8 cellular contexts compared by ENCODE assay signal in the genomic region with DNA sequence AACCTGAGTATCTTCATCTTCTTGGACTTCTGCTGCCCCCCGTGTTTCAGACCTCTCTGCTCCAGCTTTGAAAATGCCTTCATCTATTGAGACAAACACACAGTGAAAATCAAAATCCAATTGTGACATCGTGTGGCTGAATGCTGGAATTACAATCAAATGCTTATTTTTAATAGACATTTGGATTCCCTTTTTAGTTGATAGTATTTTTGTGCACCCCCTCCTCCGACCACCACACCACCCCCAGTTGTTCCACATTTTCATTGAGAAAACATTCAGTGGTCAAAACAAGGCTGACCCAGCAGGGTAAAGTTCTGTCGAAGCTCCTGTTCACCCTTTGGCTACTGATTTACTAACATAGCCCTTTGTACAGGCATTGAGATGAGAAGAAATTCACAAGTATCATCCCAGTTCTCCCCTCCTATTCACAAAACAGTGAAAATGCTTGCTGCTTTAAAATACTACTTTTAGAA.
DNase-seq lines count a peak whose midpoint lies in the region; ATAC-seq, FAIRE-seq and TF ChIP-seq lines count a peak whose summit lies in the region.

No MANE protein-coding gene starts in this region.

- no peak overlapping the region for H3K4me3 Mint-ChIP-seq in activated T-cell treated with anti-CD3 and anti-CD28 coated beads, Interleukin-2, amount 50 U/mL, for 4 hours

- no peaks in the 10 kb centered on the region for H3K9me3 Mint-ChIP-seq in activated T-cell treated with anti-CD3 and anti-CD28 coated beads, Interleukin-2, amount 50 U/mL, for 4 hours

- no peaks in the 10 kb centered on the region for H3K27me3 ChIP-seq in bronchial epithelial cell (ENCODE audit: control insufficient read depth, insufficient read depth, low read length)

- H3K4me3 ChIP-seq in bronchial epithelial cell (ENCODE audit: low read depth, low read length): no peak overlapping the region

- H3K4me1 Mint-ChIP-seq in activated T-cell treated with anti-CD3 and anti-CD28 coated beads, Interleukin-2, amount 50 U/mL, for 4 hours (ENCODE audit: low read depth): no peaks in the 10 kb centered on the region

- H3K36me3 Mint-ChIP-seq in activated T-cell treated with anti-CD3 and anti-CD28 coated beads, Interleukin-2, amount 50 U/mL, for 4 hours (ENCODE audit: insufficient read depth): no peaks in the 10 kb centered on the region

- peaks cover 10% of the 10 kb centered on the region for H3K27me3 Mint-ChIP-seq in activated T-cell treated with anti-CD3 and anti-CD28 coated beads, Interleukin-2, amount 50 U/mL, for 4 hours (ENCODE audit: low read depth)

- peak; percentile 52 for ATAC-seq in HG03442 (IDR thresholded peaks at IDR 0.05; ENCODE audit: unreplicated experiment)
- no peak for ATAC-seq in activated T-cell treated with anti-CD3 and anti-CD28 coated beads, Interleukin-2, amount 50 U/mL, for 4 hours

- H3K36me3 ChIP-seq in bronchial epithelial cell (ENCODE audit: control insufficient read depth, insufficient read depth, low read length): no peaks in the 10 kb centered on the region

- peak; percentile 5 to 10 for DNase-seq in stimulated activated CD4-positive, alpha-beta T cell treated with anti-CD3 and anti-CD28 coated beads, Interleukin-2, amount 100 ng/mL, for 48 hours
- DNase-seq in stimulated activated CD4-positive, alpha-beta T cell treated with anti-CD3 and anti-CD28 coated beads, Interleukin-1b, Interleukin-23, amount 100 ng/mL, for 48 hours: no peak
- DNase-seq in NCI-H748 treated with DMSO at 0.1 percent for 48 hours (lab: John Stamatoyannopoulos, UW) (peak; percentile 85), bronchial epithelial cell (ENCODE audit: low read depth) (peak; percentile 43), medulla oblongata (ENCODE audit: extremely low spot score) (peak; percentile 66)
- no peak for DNase-seq in activated T-cell treated with anti-CD3 and anti-CD28 coated beads, Interleukin-2, amount 50 U/mL, for 4 hours
- DNase-seq in effector CD8-positive, alpha-beta T cell (lab: John Stamatoyannopoulos, UW): no peak

- TF ChIP-seq CTCF in bronchial epithelial cell (IDR thresholded peaks at IDR 0.05; ENCODE audit: insufficient read depth, low read length, severe bottlenecking): peak; percentile 42

- FAIRE-seq in bronchial epithelial cell (lab: Jason Lieb, UNC): no peak

Comparison
In these comparisons a context has a peak if more than half of its experiments do, and no peak if none do; other contexts are left out.
1. DNase-seq: peak in stimulated activated CD4-positive, alpha-beta T cell treated with anti-CD3 and anti-CD28 coated beads, Interleukin-2, amount 100 ng/mL, for 48 hours (2 of 2), NCI-H748 treated with DMSO at 0.1 percent for 48 hours (single experiment), bronchial epithelial cell (single experiment) and medulla oblongata (single experiment); none in stimulated activated CD4-positive, alpha-beta T cell treated with anti-CD3 and anti-CD28 coated beads, Interleukin-1b, Interleukin-23, amount 100 ng/mL, for 48 hours (single experiment), activated T-cell treated with anti-CD3 and anti-CD28 coated beads, Interleukin-2, amount 50 U/mL, for 4 hours (single experiment) and effector CD8-positive, alpha-beta T cell (single experiment).